Comparison of ENCODE assay signal across 1 cellular context in genomic region chr4:110621328-110621812, GRCh38.
TF ChIP-seq lines count a peak whose summit lies in the region.

No MANE protein-coding gene starts in this region.

TF ChIP-seq in HepG2, 621 proteins besides CTCF, POLR2A, EP300 and RAD21 (continued from another document):
- no peak for TF ChIP-seq ZBTB4 (CRISPR knock-in tag; IDR thresholded peaks at IDR 0.05; ENCODE audit: borderline replicate concordance)
- TF ChIP-seq KLF15 (CRISPR knock-in tag; IDR thresholded peaks at IDR 0.05; ENCODE audit: borderline replicate concordance): no peak
- no peak for TF ChIP-seq SMAD9 (CRISPR knock-in tag; IDR thresholded peaks at IDR 0.05)
- no peak for TF ChIP-seq DMTF1 (CRISPR knock-in tag; IDR thresholded peaks at IDR 0.05)
